In genomic region chr7:70663680-70664079, GRCh38 we compare ENCODE assay signal across 29 cellular contexts.
"Had no signal": no experiment of that assay in that cellular context is flagged by ENCODE, and none has a peak within 500 bp of the region (broad histone marks: within the 10 kb centered on the region; RNA-seq: fewer than 3 reads in every experiment).

No MANE protein-coding gene starts in this region.

- H3K9me3 ChIP-seq: colonic mucosa, esophagus muscularis mucosa, esophagus squamous epithelium, gastrocnemius medialis, gastroesophageal sphincter, heart left ventricle, heart right ventricle had no signal

- H3K4me1 ChIP-seq: colonic mucosa, foreskin keratinocyte had no signal

- H3K36me3 ChIP-seq: colonic mucosa, esophagus muscularis mucosa, esophagus squamous epithelium, gastrocnemius medialis, gastroesophageal sphincter, heart left ventricle, heart right ventricle had no signal

- H3K27me3 Mint-ChIP-seq: dendritic cell treated with granulocyte-macrophage colony-stimulating factor and Interleukin-4, amounts not matched to agents 40 ng/mL and 50 ng/mL, for 4 days; effector memory CD8-positive, alpha-beta T cell had no signal

- DNase-seq: colonic mucosa; cortex of kidney; dermis blood vessel endothelial cell; dorsolateral prefrontal cortex; effector CD4-positive, alpha-beta T cell; effector CD8-positive, alpha-beta T cell; effector memory CD4-positive, alpha-beta T cell; effector memory CD8-positive, alpha-beta T cell; endodermal cell; erythroblast; esophagus squamous epithelium; foreskin fibroblast; foreskin keratinocyte; foreskin melanocyte; gastrocnemius medialis; glutamatergic neuron; head of caudate nucleus; heart left ventricle; heart right ventricle had no signal

- H3K27ac ChIP-seq: colonic mucosa, coronary artery, dorsolateral prefrontal cortex, epithelial cell of prostate, esophagus muscularis mucosa, esophagus squamous epithelium, foreskin keratinocyte, gastrocnemius medialis, gastroesophageal sphincter, heart left ventricle, heart right ventricle had no signal

- H3K9me3 Mint-ChIP-seq: dendritic cell treated with granulocyte-macrophage colony-stimulating factor and Interleukin-4, amounts not matched to agents 40 ng/mL and 50 ng/mL, for 4 days; effector memory CD8-positive, alpha-beta T cell; endodermal cell had no signal

- H3K27me3 ChIP-seq: colonic mucosa, dorsolateral prefrontal cortex, esophagus muscularis mucosa, esophagus squamous epithelium, foreskin keratinocyte, gastrocnemius medialis, gastroesophageal sphincter, heart left ventricle, heart right ventricle had no signal

- H3K27ac Mint-ChIP-seq: dendritic cell treated with granulocyte-macrophage colony-stimulating factor and Interleukin-4, amounts not matched to agents 40 ng/mL and 50 ng/mL, for 4 days; endodermal cell had no signal

- H3K4me3 Mint-ChIP-seq: dendritic cell treated with granulocyte-macrophage colony-stimulating factor and Interleukin-4, amounts not matched to agents 40 ng/mL and 50 ng/mL, for 4 days; effector memory CD8-positive, alpha-beta T cell; endodermal cell had no signal

- FAIRE-seq: colon, endometrium, endothelial cell of umbilical vein, frontal cortex had no signal

- ATAC-seq: effector memory CD8-positive, alpha-beta T cell; esophagus mucosa; foreskin keratinocyte; gastrocnemius medialis; gastroesophageal sphincter; heart left ventricle; heart right ventricle had no signal

- H3K4me3 ChIP-seq: colonic mucosa, coronary artery, dorsolateral prefrontal cortex, esophagus muscularis mucosa, esophagus squamous epithelium, gastrocnemius medialis, gastroesophageal sphincter, heart left ventricle, heart right ventricle had no signal
